In the genomic region with DNA sequence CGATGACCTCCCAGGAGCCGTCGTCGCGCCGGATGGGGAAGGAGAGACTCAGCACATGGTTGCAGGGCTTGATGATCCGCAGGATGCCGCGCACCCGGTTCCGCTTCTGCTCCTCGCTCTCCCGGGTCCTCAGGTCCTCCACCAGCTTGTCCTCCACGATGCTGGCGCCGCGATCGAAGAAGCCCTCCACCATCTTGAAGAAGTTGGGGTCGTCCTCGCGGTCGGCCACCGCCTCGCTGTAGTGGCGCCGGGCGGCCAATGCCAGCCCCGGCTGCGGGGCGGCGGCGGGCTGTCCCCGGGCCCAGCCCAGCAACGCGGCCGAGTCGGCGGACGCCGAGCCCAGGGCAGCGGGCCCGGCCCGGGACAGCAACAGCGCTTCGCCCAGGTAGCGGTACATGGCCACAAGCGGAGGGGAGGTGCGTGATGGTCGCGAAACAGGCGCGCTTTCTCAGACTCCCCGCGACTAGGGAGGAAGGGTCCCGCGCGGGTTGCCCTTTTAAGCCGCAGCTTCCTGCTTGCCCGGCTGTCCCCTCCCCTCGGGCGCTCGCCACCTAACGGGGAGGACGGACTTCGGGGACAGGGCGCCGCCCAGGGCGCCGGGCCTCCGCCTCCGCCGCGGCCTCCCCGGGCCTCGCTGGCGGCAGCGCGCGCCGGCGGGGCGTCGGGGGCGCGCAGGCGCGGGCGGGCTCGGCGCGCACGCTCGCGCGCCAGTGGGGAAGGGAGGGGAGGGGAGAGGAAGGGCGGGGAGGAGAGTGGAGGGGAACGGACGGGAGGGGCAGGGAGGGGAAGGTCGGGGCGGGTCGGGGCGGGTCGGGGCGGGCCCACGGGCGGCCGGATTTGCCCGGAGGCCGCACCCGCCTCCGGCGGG, we compare ENCODE assay signal across 1 cellular context.
A peak's percentile ranks its signal among the peaks of the same experiment; 100 is the strongest.
TF ChIP-seq lines count a peak whose summit lies in the region.

A gene (minus strand): TSS at position 471 of the 868 bp plus-strand sequence. CDS start 74 bp downstream, at position 397.
A gene with protein sequence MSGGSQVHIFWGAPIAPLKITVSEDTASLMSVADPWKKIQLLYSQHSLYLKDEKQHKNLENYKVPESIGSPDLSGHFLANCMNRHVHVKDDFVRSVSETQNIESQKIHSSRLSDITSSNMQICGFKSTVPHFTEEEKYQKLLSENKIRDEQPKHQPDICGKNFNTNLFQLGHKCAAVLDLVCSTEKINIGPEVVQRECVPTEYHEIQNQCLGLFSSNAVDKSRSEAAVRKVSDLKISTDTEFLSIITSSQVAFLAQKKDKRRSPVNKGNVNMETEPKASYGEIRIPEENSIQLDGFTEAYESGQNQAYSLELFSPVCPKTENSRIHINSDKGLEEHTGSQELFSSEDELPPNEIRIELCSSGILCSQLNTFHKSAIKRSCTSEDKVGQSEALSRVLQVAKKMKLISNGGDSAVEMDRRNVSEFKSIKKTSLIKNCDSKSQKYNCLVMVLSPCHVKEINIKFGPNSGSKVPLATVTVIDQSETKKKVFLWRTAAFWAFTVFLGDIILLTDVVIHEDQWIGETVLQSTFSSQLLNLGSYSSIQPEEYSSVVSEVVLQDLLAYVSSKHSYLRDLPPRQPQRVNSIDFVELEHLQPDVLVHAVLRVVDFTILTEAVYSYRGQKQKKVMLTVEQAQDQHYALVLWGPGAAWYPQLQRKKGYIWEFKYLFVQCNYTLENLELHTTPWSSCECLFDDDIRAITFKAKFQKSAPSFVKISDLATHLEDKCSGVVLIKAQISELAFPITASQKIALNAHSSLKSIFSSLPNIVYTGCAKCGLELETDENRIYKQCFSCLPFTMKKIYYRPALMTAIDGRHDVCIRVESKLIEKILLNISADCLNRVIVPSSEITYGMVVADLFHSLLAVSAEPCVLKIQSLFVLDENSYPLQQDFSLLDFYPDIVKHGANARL (plus strand): TSS at position 834 of the 868 bp plus-strand sequence. CDS start 56,149 bp downstream, outside the sequence.

TF ChIP-seq in K562, 482 proteins besides CTCF, POLR2A, EP300 and RAD21 (continued from another document and continues in another):
- TF ChIP-seq, protein P1, sequence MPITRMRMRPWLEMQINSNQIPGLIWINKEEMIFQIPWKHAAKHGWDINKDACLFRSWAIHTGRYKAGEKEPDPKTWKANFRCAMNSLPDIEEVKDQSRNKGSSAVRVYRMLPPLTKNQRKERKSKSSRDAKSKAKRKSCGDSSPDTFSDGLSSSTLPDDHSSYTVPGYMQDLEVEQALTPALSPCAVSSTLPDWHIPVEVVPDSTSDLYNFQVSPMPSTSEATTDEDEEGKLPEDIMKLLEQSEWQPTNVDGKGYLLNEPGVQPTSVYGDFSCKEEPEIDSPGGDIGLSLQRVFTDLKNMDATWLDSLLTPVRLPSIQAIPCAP (CRISPR knock-in tag; IDR thresholded peaks at IDR 0.05; ENCODE audit: borderline replicate concordance) = no peak
- TF ChIP-seq GABPA (tag; conservative IDR thresholded peaks at IDR 0.05; ENCODE audit: low read depth) (peak; percentile 49), DNMT1 (IDR thresholded peaks at IDR 0.05) (no peak), ZNF212 (CRISPR knock-in tag; IDR thresholded peaks at IDR 0.05) (no peak), MEF2D (tag; conservative IDR thresholded peaks at IDR 0.05; ENCODE audit: low read depth) (no peak), ZNF263 (CRISPR knock-in tag; IDR thresholded peaks at IDR 0.05; ENCODE audit: borderline replicate concordance) (no peak; the same call in 1 of the 2 replicates), SMARCA4 (IDR thresholded peaks at IDR 0.05) (no peak), SIN3A (IDR thresholded peaks at IDR 0.05; ENCODE audit: borderline replicate concordance in 2 of 2, control insufficient read depth in 1 of 2, low read depth in 2 of 2, low read length in 2 of 2) (no peak), ETV1 (tag; conservative IDR thresholded peaks at IDR 0.05; ENCODE audit: low read depth) (no peak), MTF1 (CRISPR knock-in tag; IDR thresholded peaks at IDR 0.05; ENCODE audit: borderline replicate concordance) (no peak), SREBF1 (IDR thresholded peaks at IDR 0.05; ENCODE audit: borderline replicate concordance, low read depth, low read length) (no peak), SMC3 (conservative IDR thresholded peaks at IDR 0.05; ENCODE audit: insufficient read depth, low read depth, low read length) (no peak), ZNF197 (CRISPR knock-in tag; IDR thresholded peaks at IDR 0.05; ENCODE audit: low read depth) (peak; percentile 64; the same call in 1 of the 2 replicates), KLF1 (tag; IDR thresholded peaks at IDR 0.05) (no peak), ZBTB7A (IDR thresholded peaks at IDR 0.05; ENCODE audit: borderline replicate concordance, control insufficient read depth, low read depth, low read length) (no peak), HNRNPLL (IDR thresholded peaks at IDR 0.05; ENCODE audit: low read depth, low read length, poor library complexity, severe bottlenecking) (no peak), GTF2E2 (tag; IDR thresholded peaks at IDR 0.05) (peak; percentile 29; the same call in 1 of the 2 replicates), CREB1 (IDR thresholded peaks at IDR 0.05) (no peak), CREB1 (CRISPR knock-in tag; IDR thresholded peaks at IDR 0.05) (no peak), CBX8 (IDR thresholded peaks at IDR 0.05; ENCODE audit: borderline replicate concordance, extremely low read depth, low read depth, low read length, poor library complexity, severe bottlenecking) (no peak), KDM5B (IDR thresholded peaks at IDR 0.05; ENCODE audit: insufficient replicate concordance, low read depth, low read length) (peak; percentile 66), SMAD2 (IDR thresholded peaks at IDR 0.05; ENCODE audit: low read depth, low read length) (no peak), ZNF384 (IDR thresholded peaks at IDR 0.05; ENCODE audit: low read depth, low read length) (no peak), POLR2B (IDR thresholded peaks at IDR 0.05; ENCODE audit: low read depth, partially characterized antibody) (no peak), POLR2H (tag; IDR thresholded peaks at IDR 0.05; ENCODE audit: low read depth) (no peak), FIP1L1 (IDR thresholded peaks at IDR 0.05; ENCODE audit: low read depth, low read length, poor library complexity, severe bottlenecking) (peak; percentile 6), NCOA4 (IDR thresholded peaks at IDR 0.05; ENCODE audit: partially characterized antibody) (no peak), GATAD2B (IDR thresholded peaks at IDR 0.05; ENCODE audit: borderline replicate concordance) (no peak), ERF (CRISPR knock-in tag; IDR thresholded peaks at IDR 0.05) (peak; percentile 45; the same call in 1 of the 2 replicates), SNRNP70 (optimal IDR thresholded peaks at IDR 0.05; ENCODE audit: low read depth, low read length) (no peak), ESRRB (CRISPR knock-in tag; IDR thresholded peaks at IDR 0.05; ENCODE audit: borderline replicate concordance) (no peak), ZNF830 (CRISPR knock-in tag; IDR thresholded peaks at IDR 0.05) (no peak), HMGN3 (IDR thresholded peaks at IDR 0.05; ENCODE audit: borderline replicate concordance, extremely low read depth, insufficient read length, low read depth, low read length) (peak; percentile 25), EHMT2 (IDR thresholded peaks at IDR 0.05) (no peak)
- TF ChIP-seq, protein P2, sequence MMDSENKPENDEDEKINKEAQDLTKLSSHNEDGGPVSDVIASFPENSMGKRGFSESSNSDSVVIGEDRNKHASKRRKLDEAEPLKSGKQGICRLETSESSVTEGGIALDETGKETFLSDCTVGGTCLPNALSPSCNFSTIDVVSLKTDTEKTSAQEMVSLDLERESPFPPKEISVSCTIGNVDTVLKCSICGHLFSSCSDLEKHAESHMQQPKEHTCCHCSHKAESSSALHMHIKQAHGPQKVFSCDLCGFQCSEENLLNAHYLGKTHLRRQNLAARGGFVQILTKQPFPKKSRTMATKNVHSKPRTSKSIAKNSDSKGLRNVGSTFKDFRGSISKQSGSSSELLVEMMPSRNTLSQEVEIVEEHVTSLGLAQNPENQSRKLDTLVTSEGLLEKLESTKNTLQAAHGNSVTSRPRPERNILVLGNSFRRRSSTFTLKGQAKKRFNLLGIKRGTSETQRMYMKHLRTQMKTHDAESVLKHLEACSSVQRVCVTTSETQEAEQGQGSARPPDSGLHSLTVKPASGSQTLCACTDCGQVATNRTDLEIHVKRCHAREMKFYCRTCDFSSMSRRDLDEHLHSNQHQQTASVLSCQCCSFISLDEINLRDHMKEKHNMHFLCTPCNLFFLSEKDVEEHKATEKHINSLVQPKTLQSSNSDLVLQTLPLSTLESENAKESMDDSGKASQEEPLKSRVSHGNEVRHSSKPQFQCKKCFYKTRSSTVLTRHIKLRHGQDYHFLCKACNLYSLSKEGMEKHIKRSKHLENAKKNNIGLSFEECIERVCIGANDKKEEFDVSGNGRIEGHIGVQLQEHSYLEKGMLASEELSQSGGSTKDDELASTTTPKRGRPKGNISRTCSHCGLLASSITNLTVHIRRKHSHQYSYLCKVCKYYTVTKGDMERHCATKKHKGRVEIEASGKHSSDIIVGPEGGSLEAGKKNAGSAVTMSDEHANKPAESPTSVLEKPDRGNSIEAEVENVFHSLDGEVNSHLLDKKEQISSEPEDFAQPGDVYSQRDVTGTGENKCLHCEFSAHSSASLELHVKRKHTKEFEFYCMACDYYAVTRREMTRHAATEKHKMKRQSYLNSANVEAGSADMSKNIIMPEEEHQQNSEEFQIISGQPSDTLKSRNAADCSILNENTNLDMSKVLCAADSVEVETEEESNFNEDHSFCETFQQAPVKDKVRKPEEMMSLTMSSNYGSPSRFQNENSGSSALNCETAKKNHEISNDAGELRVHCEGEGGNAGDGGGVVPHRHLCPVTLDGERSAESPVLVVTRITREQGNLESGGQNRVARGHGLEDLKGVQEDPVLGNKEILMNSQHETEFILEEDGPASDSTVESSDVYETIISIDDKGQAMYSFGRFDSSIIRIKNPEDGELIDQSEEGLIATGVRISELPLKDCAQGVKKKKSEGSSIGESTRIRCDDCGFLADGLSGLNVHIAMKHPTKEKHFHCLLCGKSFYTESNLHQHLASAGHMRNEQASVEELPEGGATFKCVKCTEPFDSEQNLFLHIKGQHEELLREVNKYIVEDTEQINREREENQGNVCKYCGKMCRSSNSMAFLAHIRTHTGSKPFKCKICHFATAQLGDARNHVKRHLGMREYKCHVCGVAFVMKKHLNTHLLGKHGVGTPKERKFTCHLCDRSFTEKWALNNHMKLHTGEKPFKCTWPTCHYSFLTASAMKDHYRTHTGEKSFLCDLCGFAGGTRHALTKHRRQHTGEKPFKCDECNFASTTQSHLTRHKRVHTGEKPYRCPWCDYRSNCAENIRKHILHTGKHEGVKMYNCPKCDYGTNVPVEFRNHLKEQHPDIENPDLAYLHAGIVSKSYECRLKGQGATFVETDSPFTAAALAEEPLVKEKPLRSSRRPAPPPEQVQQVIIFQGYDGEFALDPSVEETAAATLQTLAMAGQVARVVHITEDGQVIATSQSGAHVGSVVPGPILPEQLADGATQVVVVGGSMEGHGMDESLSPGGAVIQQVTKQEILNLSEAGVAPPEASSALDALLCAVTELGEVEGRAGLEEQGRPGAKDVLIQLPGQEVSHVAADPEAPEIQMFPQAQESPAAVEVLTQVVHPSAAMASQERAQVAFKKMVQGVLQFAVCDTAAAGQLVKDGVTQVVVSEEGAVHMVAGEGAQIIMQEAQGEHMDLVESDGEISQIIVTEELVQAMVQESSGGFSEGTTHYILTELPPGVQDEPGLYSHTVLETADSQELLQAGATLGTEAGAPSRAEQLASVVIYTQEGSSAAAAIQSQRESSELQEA (IDR thresholded peaks at IDR 0.05; ENCODE audit: low read depth) = no peak
- TF ChIP-seq, protein P3, sequence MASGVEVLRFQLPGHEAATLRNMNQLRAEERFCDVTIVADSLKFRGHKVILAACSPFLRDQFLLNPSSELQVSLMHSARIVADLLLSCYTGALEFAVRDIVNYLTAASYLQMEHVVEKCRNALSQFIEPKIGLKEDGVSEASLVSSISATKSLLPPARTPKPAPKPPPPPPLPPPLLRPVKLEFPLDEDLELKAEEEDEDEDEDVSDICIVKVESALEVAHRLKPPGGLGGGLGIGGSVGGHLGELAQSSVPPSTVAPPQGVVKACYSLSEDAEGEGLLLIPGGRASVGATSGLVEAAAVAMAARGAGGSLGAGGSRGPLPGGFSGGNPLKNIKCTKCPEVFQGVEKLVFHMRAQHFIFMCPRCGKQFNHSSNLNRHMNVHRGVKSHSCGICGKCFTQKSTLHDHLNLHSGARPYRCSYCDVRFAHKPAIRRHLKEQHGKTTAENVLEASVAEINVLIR (CRISPR knock-in tag; IDR thresholded peaks at IDR 0.05) = no peak
- TF ChIP-seq, protein P4, sequence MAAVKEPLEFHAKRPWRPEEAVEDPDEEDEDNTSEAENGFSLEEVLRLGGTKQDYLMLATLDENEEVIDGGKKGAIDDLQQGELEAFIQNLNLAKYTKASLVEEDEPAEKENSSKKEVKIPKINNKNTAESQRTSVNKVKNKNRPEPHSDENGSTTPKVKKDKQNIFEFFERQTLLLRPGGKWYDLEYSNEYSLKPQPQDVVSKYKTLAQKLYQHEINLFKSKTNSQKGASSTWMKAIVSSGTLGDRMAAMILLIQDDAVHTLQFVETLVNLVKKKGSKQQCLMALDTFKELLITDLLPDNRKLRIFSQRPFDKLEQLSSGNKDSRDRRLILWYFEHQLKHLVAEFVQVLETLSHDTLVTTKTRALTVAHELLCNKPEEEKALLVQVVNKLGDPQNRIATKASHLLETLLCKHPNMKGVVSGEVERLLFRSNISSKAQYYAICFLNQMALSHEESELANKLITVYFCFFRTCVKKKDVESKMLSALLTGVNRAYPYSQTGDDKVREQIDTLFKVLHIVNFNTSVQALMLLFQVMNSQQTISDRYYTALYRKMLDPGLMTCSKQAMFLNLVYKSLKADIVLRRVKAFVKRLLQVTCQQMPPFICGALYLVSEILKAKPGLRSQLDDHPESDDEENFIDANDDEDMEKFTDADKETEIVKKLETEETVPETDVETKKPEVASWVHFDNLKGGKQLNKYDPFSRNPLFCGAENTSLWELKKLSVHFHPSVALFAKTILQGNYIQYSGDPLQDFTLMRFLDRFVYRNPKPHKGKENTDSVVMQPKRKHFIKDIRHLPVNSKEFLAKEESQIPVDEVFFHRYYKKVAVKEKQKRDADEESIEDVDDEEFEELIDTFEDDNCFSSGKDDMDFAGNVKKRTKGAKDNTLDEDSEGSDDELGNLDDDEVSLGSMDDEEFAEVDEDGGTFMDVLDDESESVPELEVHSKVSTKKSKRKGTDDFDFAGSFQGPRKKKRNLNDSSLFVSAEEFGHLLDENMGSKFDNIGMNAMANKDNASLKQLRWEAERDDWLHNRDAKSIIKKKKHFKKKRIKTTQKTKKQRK (IDR thresholded peaks at IDR 0.05; ENCODE audit: borderline replicate concordance, low read depth, low read length) = no peak
- TF ChIP-seq, protein P5, sequence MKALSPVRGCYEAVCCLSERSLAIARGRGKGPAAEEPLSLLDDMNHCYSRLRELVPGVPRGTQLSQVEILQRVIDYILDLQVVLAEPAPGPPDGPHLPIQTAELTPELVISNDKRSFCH (CRISPR knock-in tag; IDR thresholded peaks at IDR 0.05) = no peak
- TF ChIP-seq, protein P5 (tag; IDR thresholded peaks at IDR 0.05) = no peak
- TF ChIP-seq, protein P6, sequence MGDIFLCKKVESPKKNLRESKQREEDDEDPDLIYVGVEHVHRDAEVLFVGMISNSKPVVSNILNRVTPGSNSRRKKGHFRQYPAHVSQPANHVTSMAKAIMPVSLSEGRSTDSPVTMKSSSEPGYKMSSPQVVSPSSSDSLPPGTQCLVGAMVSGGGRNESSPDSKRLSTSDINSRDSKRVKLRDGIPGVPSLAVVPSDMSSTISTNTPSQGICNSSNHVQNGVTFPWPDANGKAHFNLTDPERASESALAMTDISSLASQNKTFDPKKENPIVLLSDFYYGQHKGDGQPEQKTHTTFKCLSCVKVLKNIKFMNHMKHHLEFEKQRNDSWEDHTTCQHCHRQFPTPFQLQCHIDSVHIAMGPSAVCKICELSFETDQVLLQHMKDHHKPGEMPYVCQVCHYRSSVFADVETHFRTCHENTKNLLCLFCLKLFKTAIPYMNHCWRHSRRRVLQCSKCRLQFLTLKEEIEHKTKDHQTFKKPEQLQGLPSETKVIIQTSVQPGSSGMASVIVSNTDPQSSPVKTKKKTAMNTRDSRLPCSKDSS (IDR thresholded peaks at IDR 0.05; ENCODE audit: low read depth, partially characterized antibody) = no peak
